ENCODE assay signal across 8 cellular contexts in genomic region chr10:44384601-44385422, GRCh38. TPM values are rescaled to one million over a fixed set of nuclear protein-coding genes. Genes with fewer than 3 reads are reported as not detected.
DNase-seq lines count a peak whose midpoint lies in the region; ATAC-seq and TF ChIP-seq lines count a peak whose summit lies in the region.

CXCL12 (minus strand) TSS chr10:44385097; CDS start chr10:44385005, 92 bp downstream.

- no peak within 1 kb of the TSS for H3K27ac Mint-ChIP-seq in T-helper 17 cell

- 2% methylated on average over 75 of the region's 98 CpGs for WGBS in prostate gland

- H3K27me3 ChIP-seq in prostate gland (replicated peaks; ENCODE audit: insufficient read depth): no peaks in the 10 kb centered on the region

- H3K4me1 Mint-ChIP-seq in T-helper 17 cell: no peaks in the 10 kb centered on the region

- no peak for TF ChIP-seq POLR2A in prostate gland (IDR thresholded peaks at IDR 0.05)

- peak within 1 kb of the TSS; percentile 42 to 49 for H3K4me3 ChIP-seq in prostate gland

- peaks cover 4% of the 10 kb centered on the region for H3K4me1 ChIP-seq in prostate gland (replicated peaks)

- ATAC-seq in T-helper 17 cell (no peak), Right ventricle myocardium superior (ENCODE audit: poor library complexity) (peak; percentile 64), GM18511 (IDR thresholded peaks at IDR 0.05; ENCODE audit: unreplicated experiment) (no peak), GM19455 (IDR thresholded peaks at IDR 0.05; ENCODE audit: unreplicated experiment) (no peak)

- peaks cover 3% of the 10 kb centered on the region for H3K36me3 Mint-ChIP-seq in T-helper 17 cell (ENCODE audit: low read depth)

- no peak within 1 kb of the TSS for H3K27ac ChIP-seq in prostate gland

- no peaks in the 10 kb centered on the region for H3K36me3 ChIP-seq in prostate gland

- intact Hi-C loops in Right ventricle myocardium superior (cut with DNase I) (loop anchor here (5.0 kb wide), 2 partner anchors 73 to 713 kb away; no protein-coding TSS in a partner anchor), prostate gland (cut with DNase I) (loop anchor here (5.0 to 10.0 kb wide), 3 partner anchors 73 to 713 kb away; partner anchors contain the start of gene RASSF4)

- peaks cover 59% of the 10 kb centered on the region for H3K27me3 Mint-ChIP-seq in T-helper 17 cell

- POLR2A ChIA-PET in HEK293T (lab: Yijun Ruan, JAX): no interaction called here

- DNase-seq in EH (ENCODE audit: low read depth): peak; percentile 55
- no peak for DNase-seq in T-helper 17 cell
- DNase-seq in Right ventricle myocardium superior: peak; percentile 76
- no peak for DNase-seq in prostate gland (ENCODE audit: low spot score)
- DNase-seq in HEK293T (ENCODE audit: extremely low spot score): no peak
- no peak for DNase-seq in NCI-H1105 treated with DMSO at 0.1 percent for 48 hours (lab: John Stamatoyannopoulos, UW)

- CTCF ChIA-PET in HEK293T (lab: Yijun Ruan, JAX): no interaction called here

- H3K9me3 ChIP-seq in T-helper 17 cell (ENCODE audit: control insufficient read depth, low read length, poor library complexity, severe bottlenecking): no peaks in the 10 kb centered on the region
- H3K9me3 ChIP-seq in prostate gland: no peaks in the 10 kb centered on the region

- H3K4me3 Mint-ChIP-seq in T-helper 17 cell: peak within 1 kb of the TSS; percentile 63

- TF ChIP-seq CTCF in prostate gland (IDR thresholded peaks at IDR 0.05): no peak

TF ChIP-seq in HEK293T, 16 proteins besides CTCF, POLR2A, EP300 and RAD21:
- TF ChIP-seq FOXA1 (IDR thresholded peaks at IDR 0.05): no peak
- TF ChIP-seq ELF4 (IDR thresholded peaks at IDR 0.05): no peak
- TF ChIP-seq SP1 (IDR thresholded peaks at IDR 0.05): no peak
- TF ChIP-seq FOXM1 (IDR thresholded peaks at IDR 0.05; ENCODE audit: borderline replicate concordance): no peak
- TF ChIP-seq TARDBP (IDR thresholded peaks at IDR 0.05): no peak
- TF ChIP-seq FOXK2 (IDR thresholded peaks at IDR 0.05): no peak
- no peak for TF ChIP-seq NFRKB (IDR thresholded peaks at IDR 0.05)
- TF ChIP-seq ZNF384 (IDR thresholded peaks at IDR 0.05): no peak
TF ChIP-seq in HEK293T: peak in this region for 0.

RNA-seq across cellular contexts. Expression of gene CXCL12, which starts in this region (rescaled TPM):
- under 1 TPM in 1 of 2 donors, not detected in 1; 0.13 TPM for total RNA-seq in T-helper 17 cell
- 117 TPM for total RNA-seq in Right ventricle myocardium superior
- total RNA-seq in prostate gland: 10 to 100 TPM in 1 of 2 donors, 1 to 10 TPM in 1; 6.9 to 19.6 TPM

Comparison
In these comparisons a context has a peak if more than half of its experiments do, and no peak if none do; other contexts are left out.
1. RNA of gene CXCL12 (total RNA-seq): 117 TPM in Right ventricle myocardium superior (single experiment) and 6.9 to 19.6 TPM in prostate gland; 0.13 TPM in T-helper 17 cell; every median in the first group is over 4 times any median in the second.
2. DNase-seq: peak in EH (single experiment) and Right ventricle myocardium superior (single experiment); none in T-helper 17 cell (0 of 3), prostate gland (single experiment), HEK293T (single experiment) and NCI-H1105 treated with DMSO at 0.1 percent for 48 hours (single experiment).